ENCODE assay signal across 8 cellular contexts in genomic region chr11:46529086-46529905, GRCh38.
DNase-seq lines count a peak whose midpoint lies in the region; ATAC-seq and TF ChIP-seq lines count a peak whose summit lies in the region.

No MANE protein-coding gene starts in this region.

- TF ChIP-seq CTCF in WI38 (IDR thresholded peaks at IDR 0.05; ENCODE audit: low read depth, low read length), result peak; percentile 91

- DNase-seq in COLO668 (lab: John Stamatoyannopoulos, UW; ENCODE audit: unreplicated experiment) (peak; percentile 64), NCI-H146 (lab: John Stamatoyannopoulos, UW) (peak; percentile 69), T47D (ENCODE audit: low read depth in 1 of 2, low spot score in 1 of 2) (peak; percentile 67 to 69), islet precursor cell (peak; percentile 74), NCI-H187 treated with DMSO at 0.1 percent for 48 hours (lab: John Stamatoyannopoulos, UW) (no peak)
- DNase-seq in stimulated activated CD4-positive, alpha-beta T cell treated with anti-CD3 and anti-CD28 coated beads, Interleukin-2, amount 100 ng/mL, for 24 hours, result peak; percentile 78 to 82

- ATAC-seq in GM21737 (IDR thresholded peaks at IDR 0.05; ENCODE audit: unreplicated experiment), result peak; percentile 78

- in situ Hi-C loops in T47D (cut with HindIII; ENCODE audit: low pct_unique_long_range_greater_than_20kb, low sequenced_read_pairs), result no loop called here

- no peak overlapping the region for H3K4me3 ChIP-seq in WI38 (ENCODE audit: low read depth, low read length)
